13 cellular contexts compared by ENCODE assay signal in genomic region chr12:22477166-22477893, GRCh38.
DNase-seq lines count a peak whose midpoint lies in the region; ATAC-seq and TF ChIP-seq lines count a peak whose summit lies in the region.
"Had no signal": no experiment of that assay in that cellular context is flagged by ENCODE, and none has a peak within 500 bp of the region (broad histone marks: within the 10 kb centered on the region; RNA-seq: fewer than 3 reads in every experiment).

No MANE protein-coding gene starts in this region.

- no peak for ATAC-seq in HG03565 (IDR thresholded peaks at IDR 0.05; ENCODE audit: unreplicated experiment)
- ATAC-seq: body of pancreas had no signal

- no peak for TF ChIP-seq CTCF in AG04449 (IDR thresholded peaks at IDR 0.05; ENCODE audit: insufficient read depth, low read length, missing control alignments)

- POLR2A ChIA-PET in AG04449 (lab: Yijun Ruan, JAX) = no interaction called here

- no peak overlapping the region for H3K4me3 ChIP-seq in AG04449 (ENCODE audit: low read depth, low read length)
- H3K4me3 ChIP-seq: body of pancreas had no signal

- peak; percentile 34 for DNase-seq in AG04449 (ENCODE audit: low read depth, low spot score)
- peak; percentile 24 for DNase-seq in GM04504 (ENCODE audit: low read depth)
- DNase-seq in amniotic epithelial cell (ENCODE audit: low read depth) = peak; percentile 89
- peak; percentile 10 for DNase-seq in glomerular visceral epithelial cell (ENCODE audit: extremely low spot score)
- DNase-seq in NCI-H2196 (lab: John Stamatoyannopoulos, UW; ENCODE audit: unreplicated experiment) = no peak
- DNase-seq in NCI-H2107 (lab: John Stamatoyannopoulos, UW) = no peak
- DNase-seq in DMS114 treated with DMSO at 0.1 percent for 48 hours (lab: John Stamatoyannopoulos, UW; ENCODE audit: unreplicated experiment) = no peak
- DNase-seq: body of pancreas; NCI-H1105; NCI-H774; stimulated activated CD4-positive, alpha-beta T cell treated with anti-CD3 and anti-CD28 coated beads, Interleukin-4, amount 100 ng/mL, for 4 hours; substantia nigra had no signal

- CTCF ChIA-PET in AG04449 (lab: Yijun Ruan, JAX) = interaction anchor here (7.3 kb wide), 1 partner anchor 18 kb away, joined by 59 read pairs; no protein-coding TSS in a partner anchor

Comparison
In these comparisons a context has a peak if more than half of its experiments do, and no peak if none do; other contexts are left out.
1. DNase-seq: peak in AG04449 (single experiment), GM04504 (single experiment), amniotic epithelial cell (single experiment) and glomerular visceral epithelial cell (single experiment); none in NCI-H2196 (single experiment), NCI-H2107 (single experiment) and DMS114 treated with DMSO at 0.1 percent for 48 hours (single experiment).